ENCODE assay signal across 13 cellular contexts in the genomic region with DNA sequence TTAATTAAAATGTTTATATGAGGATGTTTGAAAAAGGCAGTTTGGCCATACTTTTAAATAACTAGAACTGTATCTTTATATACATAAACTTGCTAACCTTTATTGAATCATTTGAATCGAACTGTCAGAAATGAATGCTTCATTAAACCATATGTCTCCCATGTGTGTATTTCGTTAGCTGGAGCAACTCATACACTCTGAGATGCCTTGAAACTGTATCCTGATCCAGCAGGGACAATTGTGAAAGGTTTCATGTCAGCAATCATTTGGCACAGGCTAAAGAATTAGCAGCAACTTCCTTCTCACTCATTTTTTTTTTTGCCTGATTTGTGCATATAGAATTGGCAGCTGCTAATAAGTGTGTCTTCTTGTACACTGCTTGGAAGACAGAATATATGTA.
DNase-seq lines count a peak whose midpoint lies in the region; ATAC-seq and TF ChIP-seq lines count a peak whose summit lies in the region.
"Had no signal": no experiment of that assay in that cellular context is flagged by ENCODE, and none has a peak within 500 bp of the region (broad histone marks: within the 10 kb centered on the region; RNA-seq: fewer than 3 reads in every experiment).

No MANE protein-coding gene starts in this region.

- no peaks in the 10 kb centered on the region for H3K27me3 ChIP-seq in osteoblast (ENCODE audit: insufficient read depth, low read length)
- H3K27me3 ChIP-seq: dorsolateral prefrontal cortex, pancreas, upper lobe of left lung had no signal

- peak; percentile 72 for DNase-seq in EH (ENCODE audit: low read depth)
- no peak for DNase-seq in OCI-LY7 (ENCODE audit: low spot score)
- DNase-seq in epithelial cell of prostate (ENCODE audit: low read depth, low spot score) = peak; percentile 8
- peak; percentile 21 for DNase-seq in osteoblast (ENCODE audit: insufficient read length, low spot score, missing footprints)
- no peak for DNase-seq in activated naive CD4-positive, alpha-beta T cell treated with anti-CD3 and anti-CD28 coated beads, Interleukin-2, amount 10 ng/mL, durations not matched to agents 7 days and 5 days
- no peak for DNase-seq in T-cell
- no peak for DNase-seq in CD1c-positive myeloid dendritic cell (ENCODE audit: extremely low spot score)
- DNase-seq: activated B cell treated with CpG ODN at 0.5 μM for 24 hours, dorsolateral prefrontal cortex, NCI-H1092, pancreas, upper lobe of left lung had no signal

- H3K9me3 ChIP-seq in OCI-LY7 (ENCODE audit: low read length) = no peaks in the 10 kb centered on the region
- H3K9me3 ChIP-seq in osteoblast (ENCODE audit: low read depth, low read length) = no peaks in the 10 kb centered on the region
- H3K9me3 ChIP-seq: pancreas, upper lobe of left lung had no signal

- CTCF ChIA-PET in OCI-LY7 (lab: Charles Lee; ENCODE audit: unreplicated experiment) = no interaction called here
- CTCF ChIA-PET in activated naive CD4-positive, alpha-beta T cell treated with anti-CD3 and anti-CD28 coated beads, Interleukin-2, amount 10 ng/mL, durations not matched to agents 7 days and 5 days (lab: Charles Lee) = no interaction called here
- CTCF ChIA-PET in T-cell (lab: Charles Lee) = no interaction called here

- intact Hi-C loops in OCI-LY7 (cut with micrococcal nuclease; ENCODE audit: unreplicated experiment) = no loop called here

- POLR2A ChIA-PET in OCI-LY7 (lab: Charles Lee) = no interaction called here
- POLR2A ChIA-PET in T-cell (lab: Charles Lee) = no interaction called here

- no peaks in the 10 kb centered on the region for H3K9me2 ChIP-seq in OCI-LY7 (ENCODE audit: insufficient read depth, low read length)

- no peak for TF ChIP-seq CTCF in OCI-LY7 (conservative IDR thresholded peaks at IDR 0.05; ENCODE audit: low read length)
- TF ChIP-seq CTCF in osteoblast (IDR thresholded peaks at IDR 0.05; ENCODE audit: extremely low read depth, low read depth, low read length) = no peak

- H3K4me3 ChIP-seq in OCI-LY7 (ENCODE audit: low read depth, low read length, poor library complexity, severe bottlenecking) = no peak overlapping the region
- H3K4me3 ChIP-seq in osteoblast (ENCODE audit: insufficient read depth, low read length) = peak overlapping the region; percentile 73
- H3K4me3 ChIP-seq: dorsolateral prefrontal cortex, pancreas, upper lobe of left lung had no signal

- H3K79me2 ChIP-seq in OCI-LY7 (ENCODE audit: insufficient read depth, low read depth, low read length) (no peaks in the 10 kb centered on the region), osteoblast (ENCODE audit: insufficient read depth, low read length) (peaks cover 43% of the 10 kb centered on the region)

- BruUV-seq in OCI-LY7 (replicated peaks; lab: Mats Ljungman, UMichigan) = no TSS peak

- H3K4me3 Mint-ChIP-seq in activated naive CD4-positive, alpha-beta T cell treated with anti-CD3 and anti-CD28 coated beads, Interleukin-2, amount 10 ng/mL, durations not matched to agents 7 days and 5 days = no peak overlapping the region
- H3K4me3 Mint-ChIP-seq in T-cell = no peak overlapping the region
- H3K4me3 Mint-ChIP-seq: activated B cell treated with CpG ODN at 0.5 μM for 24 hours had no signal

- peaks cover 2% of the 10 kb centered on the region for H3K9me3 Mint-ChIP-seq in activated naive CD4-positive, alpha-beta T cell treated with anti-CD3 and anti-CD28 coated beads, Interleukin-2, amount 10 ng/mL, durations not matched to agents 7 days and 5 days
- H3K9me3 Mint-ChIP-seq in T-cell = peaks cover 2 to 18% (median 5%) of the 10 kb centered on the region in 3 donors
- H3K9me3 Mint-ChIP-seq: activated B cell treated with CpG ODN at 0.5 μM for 24 hours had no signal

- no peak for ATAC-seq in T-cell (replicated peaks in 1 of 4)
- ATAC-seq in HG03139 (IDR thresholded peaks at IDR 0.05; ENCODE audit: unreplicated experiment) = no peak

- H3K4me1 ChIP-seq in OCI-LY7 (ENCODE audit: insufficient read depth, low read length, poor library complexity, severe bottlenecking) = peaks cover 11% of the 10 kb centered on the region
- peaks cover 33% of the 10 kb centered on the region for H3K4me1 ChIP-seq in osteoblast (ENCODE audit: insufficient read depth, low read length)
- H3K4me1 ChIP-seq: pancreas had no signal

- no peak overlapping the region for H3K27ac ChIP-seq in OCI-LY7 (ENCODE audit: low read depth, low read length, poor library complexity, severe bottlenecking)
- peak overlapping the region; percentile 90 for H3K27ac ChIP-seq in epithelial cell of prostate
- H3K27ac ChIP-seq in osteoblast (ENCODE audit: low read depth, low read length) = peak overlapping the region; percentile 81
- H3K27ac ChIP-seq: dorsolateral prefrontal cortex, pancreas had no signal

- H3K4me1 Mint-ChIP-seq in activated naive CD4-positive, alpha-beta T cell treated with anti-CD3 and anti-CD28 coated beads, Interleukin-2, amount 10 ng/mL, durations not matched to agents 7 days and 5 days = no peaks in the 10 kb centered on the region
- no peaks in the 10 kb centered on the region for H3K4me1 Mint-ChIP-seq in T-cell
- H3K4me1 Mint-ChIP-seq: activated B cell treated with CpG ODN at 0.5 μM for 24 hours had no signal

- H3K36me3 Mint-ChIP-seq in activated naive CD4-positive, alpha-beta T cell treated with anti-CD3 and anti-CD28 coated beads, Interleukin-2, amount 10 ng/mL, durations not matched to agents 7 days and 5 days = no peaks in the 10 kb centered on the region
- H3K36me3 Mint-ChIP-seq in T-cell = no peaks in the 10 kb centered on the region

- peak overlapping the region; percentile 2; the same call in 1 of the 2 replicates for H3K4me2 ChIP-seq in OCI-LY7 (ENCODE audit: low read length)
- peak overlapping the region; percentile 94 for H3K4me2 ChIP-seq in osteoblast (ENCODE audit: insufficient read depth, low read length)

- H2AFZ ChIP-seq in OCI-LY7 (ENCODE audit: low read length) (peak overlapping the region; percentile 56; the same call in 1 of the 2 replicates), osteoblast (ENCODE audit: low read length) (peak overlapping the region; percentile 6)

- no peak overlapping the region for H3K27ac Mint-ChIP-seq in activated naive CD4-positive, alpha-beta T cell treated with anti-CD3 and anti-CD28 coated beads, Interleukin-2, amount 10 ng/mL, durations not matched to agents 7 days and 5 days
- no peak overlapping the region for H3K27ac Mint-ChIP-seq in T-cell
- H3K27ac Mint-ChIP-seq: activated B cell treated with CpG ODN at 0.5 μM for 24 hours had no signal

- H4K20me1 ChIP-seq in OCI-LY7 (ENCODE audit: insufficient read depth, low read length) (no peaks in the 10 kb centered on the region), osteoblast (ENCODE audit: insufficient read depth, low read length) (no peaks in the 10 kb centered on the region)

- no peaks in the 10 kb centered on the region for H3K27me3 Mint-ChIP-seq in activated naive CD4-positive, alpha-beta T cell treated with anti-CD3 and anti-CD28 coated beads, Interleukin-2, amount 10 ng/mL, durations not matched to agents 7 days and 5 days
- no peaks in the 10 kb centered on the region for H3K27me3 Mint-ChIP-seq in T-cell

- no peaks in the 10 kb centered on the region for H3K36me3 ChIP-seq in OCI-LY7 (ENCODE audit: insufficient read depth, low read length)
- H3K36me3 ChIP-seq in osteoblast (ENCODE audit: insufficient read depth, low read length) = peaks cover 19% of the 10 kb centered on the region
- H3K36me3 ChIP-seq: pancreas, upper lobe of left lung had no signal

Comparison
In these comparisons a context has a peak if more than half of its experiments do, and no peak if none do; other contexts are left out.
1. DNase-seq: peak in EH (single experiment), epithelial cell of prostate (single experiment) and osteoblast (single experiment); none in OCI-LY7 (single experiment), activated naive CD4-positive, alpha-beta T cell treated with anti-CD3 and anti-CD28 coated beads, Interleukin-2, amount 10 ng/mL, durations not matched to agents 7 days and 5 days (single experiment), T-cell (0 of 34) and CD1c-positive myeloid dendritic cell (single experiment).